In genomic region chr20:36063916-36064660, GRCh38 we compare ENCODE assay signal across 8 cellular contexts.
DNase-seq lines count a peak whose midpoint lies in the region; ATAC-seq and TF ChIP-seq lines count a peak whose summit lies in the region.

No MANE protein-coding gene starts in this region.

- TF ChIP-seq CTCF in A673 (conservative IDR thresholded peaks at IDR 0.05; ENCODE audit: low read depth, low read length) (no peak), brain microvascular endothelial cell (IDR thresholded peaks at IDR 0.05; ENCODE audit: low read depth, low read length, missing control alignments) (no peak), lung (IDR thresholded peaks at IDR 0.05; ENCODE audit: control extremely low read depth, extremely low read depth) (no peak), vagina (IDR thresholded peaks at IDR 0.05) (no peak)

- POLR2A ChIA-PET in A673 (lab: Charles Lee; ENCODE audit: low non-redundant PET): no interaction called here

- CTCF ChIA-PET in A673 (lab: Charles Lee): no interaction called here

- intact Hi-C loops in A673 (cut with micrococcal nuclease; ENCODE audit: unreplicated experiment): no loop called here
- intact Hi-C loops in vagina (cut with DNase I): no loop called here

- DNase-seq in A673 (ENCODE audit: low spot score): no peak
- DNase-seq in brain microvascular endothelial cell: no peak
- no peak for DNase-seq in lung (ENCODE audit: low spot score)
- no peak for DNase-seq in vagina (ENCODE audit: extremely low spot score in 2 of 2)
- DNase-seq in activated CD8-positive, alpha-beta memory T cell treated with anti-CD3 and anti-CD28 coated beads for 24 hours: no peak
- DNase-seq in NCI-H1436 (lab: John Stamatoyannopoulos, UW): no peak

- TF ChIP-seq POLR2A in vagina (IDR thresholded peaks at IDR 0.05): no peak

- no peaks in the 10 kb centered on the region for H3K36me3 ChIP-seq in A673 (ENCODE audit: insufficient read depth, low read length, poor library complexity, severe bottlenecking)
- no peaks in the 10 kb centered on the region for H3K36me3 ChIP-seq in brain microvascular endothelial cell (replicated peaks)
- no peaks in the 10 kb centered on the region for H3K36me3 ChIP-seq in lung (ENCODE audit: control insufficient read depth in 2 of 2, insufficient read depth in 2 of 2, low read length in 2 of 2)
- no peaks in the 10 kb centered on the region for H3K36me3 ChIP-seq in vagina

- peaks cover 7% of the 10 kb centered on the region for H3K4me1 ChIP-seq in A673 (ENCODE audit: insufficient read depth, low read length, poor library complexity, severe bottlenecking)
- H3K4me1 ChIP-seq in lung (ENCODE audit: control insufficient read depth in 2 of 2, insufficient read depth in 2 of 2, low read length in 2 of 2): peaks cover 0 to 4% of the 10 kb centered on the region in 2 donors
- peaks cover 19% of the 10 kb centered on the region for H3K4me1 ChIP-seq in vagina

- in situ Hi-C loops in brain microvascular endothelial cell (cut with HindIII; ENCODE audit: low pct_ligation_motif_present, low sequenced_read_pairs): no loop called here

- ATAC-seq in HG03066 (IDR thresholded peaks at IDR 0.05; ENCODE audit: low read depth, unreplicated experiment) (peak; percentile 15), lung (ENCODE audit: insufficient read depth, low FRiP score) (no peak), GM19467 (IDR thresholded peaks at IDR 0.05; ENCODE audit: unreplicated experiment) (no peak)

- peak overlapping the region; percentile 60 for H3K4me3 ChIP-seq in A673 (ENCODE audit: low read depth, low read length, poor library complexity, severe bottlenecking)
- H3K4me3 ChIP-seq in brain microvascular endothelial cell (ENCODE audit: low read depth, low read length): peak overlapping the region; percentile 67
- H3K4me3 ChIP-seq in lung: peak overlapping the region; percentile 70
- H3K4me3 ChIP-seq in vagina: peak overlapping the region; percentile 63 to 64

- no peaks in the 10 kb centered on the region for H3K27me3 ChIP-seq in A673 (replicated peaks; ENCODE audit: insufficient read depth, low read depth, low read length, poor library complexity)
- H3K27me3 ChIP-seq in brain microvascular endothelial cell (replicated peaks): no peaks in the 10 kb centered on the region
- no peaks in the 10 kb centered on the region for H3K27me3 ChIP-seq in lung (ENCODE audit: control insufficient read depth, insufficient read depth)
- H3K27me3 ChIP-seq in vagina: no peaks in the 10 kb centered on the region

- 21 to 24% methylated on average over 26 of the region's 26 CpGs for WGBS in lung, 2 donors

- no peaks in the 10 kb centered on the region for H3K9me3 ChIP-seq in A673 (ENCODE audit: low read depth, low read length, poor library complexity, severe bottlenecking)
- peaks cover 0 to 2% of the 10 kb centered on the region in 2 donors for H3K9me3 ChIP-seq in lung (ENCODE audit: control insufficient read depth in 2 of 2, insufficient read depth in 1 of 2, low read length in 1 of 2)
- H3K9me3 ChIP-seq in vagina: no peaks in the 10 kb centered on the region

- H3K27ac ChIP-seq in A673 (ENCODE audit: low read depth, low read length, poor library complexity, severe bottlenecking) (no peak overlapping the region), brain microvascular endothelial cell (peak overlapping the region; percentile 15), lung (ENCODE audit: low read depth in 1 of 2, low read length in 1 of 2) (peak overlapping the region; percentile 51 to 95), vagina (peak overlapping the region; percentile 84)

- BruUV-seq in A673 (replicated peaks; lab: Mats Ljungman, UMichigan): no TSS peak
